ENCODE assay signal across 41 cellular contexts in genomic region chr17:51305182-51305581, GRCh38.
"Had no signal": no experiment of that assay in that cellular context is flagged by ENCODE, and none has a peak within 500 bp of the region (broad histone marks: within the 10 kb centered on the region; RNA-seq: fewer than 3 reads in every experiment).

No MANE protein-coding gene starts in this region.

- H3K27ac Mint-ChIP-seq: activated naive CD4-positive, alpha-beta T cell treated with anti-CD3 and anti-CD28 coated beads for 36 hours; activated naive CD4-positive, alpha-beta T cell treated with anti-CD3 and anti-CD28 coated beads, Interleukin-2, amount 10 ng/mL, durations not matched to agents 7 days and 5 days; activated naive CD4-positive, alpha-beta T cell treated with anti-CD3 and anti-CD28 coated beads, Interleukin-2, amount 50 U/mL, for 24 hours; activated naive CD4-positive, alpha-beta T cell treated with anti-CD3 and anti-CD28 coated beads, Interleukin-2, amount 50 U/mL, for 72 hours; activated naive CD8-positive, alpha-beta T cell; activated naive CD8-positive, alpha-beta T cell treated with anti-CD3 and anti-CD28 coated beads for 36 hours; activated naive CD8-positive, alpha-beta T cell treated with anti-CD3 and anti-CD28 coated beads, Interleukin-2, amount 10 ng/mL, durations not matched to agents 7 days and 5 days; activated naive CD8-positive, alpha-beta T cell treated with anti-CD3 and anti-CD28 coated beads, Interleukin-2, amount 50 U/mL, for 24 hours; activated T-cell treated with anti-CD3 and anti-CD28 coated beads, Interleukin-2, amount 50 U/mL, for 24 hours; activated T-cell treated with anti-CD3 and anti-CD28 coated beads, Interleukin-2, amount 50 U/mL, for 72 hours; activated T-helper 1 cell treated with anti-CD3 and anti-CD28 coated beads, Interleukin-12 subunit alpha, Interleukin-12 subunit beta, Interleukin-2, Interleukin-4 antibody, amounts not matched to agents 30 ng/mL and 10 ng/mL and 1 ng/mL, durations not matched to agents 14 hours and 24 hours and 36 hours; activated T-helper 17 cell treated with anti-CD3 and anti-CD28 coated beads, Interleukin-2, amount 50 U/mL, for 72 hours; activated T-helper 2 cell treated with anti-CD3 and anti-CD28 coated beads, Interferon-gamma antibody, Interleukin-2, Interleukin-4, amounts not matched to agents 10 μg/mL and 5 μg/mL and 100 μg/mL, durations not matched to agents 14 hours and 24 hours and 36 hours; brain had no signal

- ATAC-seq: activated naive CD4-positive, alpha-beta T cell treated with anti-CD3 and anti-CD28 coated beads, Interleukin-2, amount 50 U/mL, for 72 hours; activated naive CD8-positive, alpha-beta T cell treated with anti-CD3 and anti-CD28 coated beads, Interleukin-2, amount 50 U/mL, for 24 hours; activated T-cell treated with anti-CD3 and anti-CD28 coated beads, Interleukin-2, amount 50 U/mL, for 4 hours; activated T-cell treated with anti-CD3 and anti-CD28 coated beads, Interleukin-2, amount 50 U/mL, for 72 hours; activated T-helper 17 cell treated with anti-CD3 and anti-CD28 coated beads, Interleukin-2, amount 50 U/mL, for 72 hours; body of pancreas had no signal

- H3K4me1 Mint-ChIP-seq: activated naive CD4-positive, alpha-beta T cell treated with anti-CD3 and anti-CD28 coated beads, Interleukin-2, amount 10 ng/mL, durations not matched to agents 7 days and 5 days; activated naive CD4-positive, alpha-beta T cell treated with anti-CD3 and anti-CD28 coated beads, Interleukin-2, amount 50 U/mL, for 24 hours; activated naive CD8-positive, alpha-beta T cell treated with anti-CD3 and anti-CD28 coated beads for 36 hours; activated naive CD8-positive, alpha-beta T cell treated with anti-CD3 and anti-CD28 coated beads, Interleukin-2, amount 10 ng/mL, durations not matched to agents 7 days and 5 days; activated naive CD8-positive, alpha-beta T cell treated with anti-CD3 and anti-CD28 coated beads, Interleukin-2, amount 50 U/mL, for 24 hours; activated T-helper 17 cell treated with anti-CD3 and anti-CD28 coated beads, Interleukin-2, amount 50 U/mL, for 72 hours; brain; central memory CD8-positive, alpha-beta T cell had no signal

- FAIRE-seq: astrocyte, bronchial epithelial cell had no signal

- H3K9me3 ChIP-seq: adrenal gland, ascending aorta, body of pancreas had no signal

- H3K27me3 Mint-ChIP-seq: activated T-helper 17 cell treated with anti-CD3 and anti-CD28 coated beads, Interleukin-2, amount 50 U/mL, for 72 hours had no signal

- H3K4me3 Mint-ChIP-seq: activated naive CD4-positive, alpha-beta T cell treated with anti-CD3 and anti-CD28 coated beads for 36 hours; activated naive CD4-positive, alpha-beta T cell treated with anti-CD3 and anti-CD28 coated beads, Interleukin-2, amount 10 ng/mL, durations not matched to agents 7 days and 5 days; activated naive CD4-positive, alpha-beta T cell treated with anti-CD3 and anti-CD28 coated beads, Interleukin-2, amount 50 U/mL, for 24 hours; activated naive CD8-positive, alpha-beta T cell; activated naive CD8-positive, alpha-beta T cell treated with anti-CD3 and anti-CD28 coated beads for 36 hours; activated naive CD8-positive, alpha-beta T cell treated with anti-CD3 and anti-CD28 coated beads, Interleukin-2, amount 10 ng/mL, durations not matched to agents 7 days and 5 days; activated naive CD8-positive, alpha-beta T cell treated with anti-CD3 and anti-CD28 coated beads, Interleukin-2, amount 50 U/mL, for 24 hours; activated T-cell treated with anti-CD3 and anti-CD28 coated beads, Interleukin-2, amount 50 U/mL, for 24 hours; activated T-cell treated with anti-CD3 and anti-CD28 coated beads, Interleukin-2, amount 50 U/mL, for 4 hours; activated T-cell treated with anti-CD3 and anti-CD28 coated beads, Interleukin-2, amount 50 U/mL, for 72 hours; activated T-helper 1 cell treated with anti-CD3 and anti-CD28 coated beads, Interleukin-12 subunit alpha, Interleukin-12 subunit beta, Interleukin-2, Interleukin-4 antibody, amounts not matched to agents 30 ng/mL and 10 ng/mL and 1 ng/mL, durations not matched to agents 14 hours and 24 hours and 36 hours; activated T-helper 17 cell treated with anti-CD3 and anti-CD28 coated beads, Interleukin-2, amount 50 U/mL, for 72 hours; brain; central memory CD8-positive, alpha-beta T cell had no signal

- H3K4me3 ChIP-seq: adrenal gland, ascending aorta, body of pancreas, breast epithelium, cardiac muscle cell had no signal

- H3K27ac ChIP-seq: adrenal gland, ascending aorta, body of pancreas, brain microvascular endothelial cell, breast epithelium, cardiac muscle cell had no signal

- H3K9me3 Mint-ChIP-seq: activated T-helper 2 cell treated with anti-CD3 and anti-CD28 coated beads, Interferon-gamma antibody, Interleukin-2, Interleukin-4, amounts not matched to agents 10 μg/mL and 5 μg/mL and 100 μg/mL, durations not matched to agents 14 hours and 24 hours and 36 hours had no signal

- DNase-seq: activated effector memory CD4-positive, alpha-beta T cell treated with anti-CD3 and anti-CD28 coated beads, Interleukin-2, amount 50 U/mL, for 16 hours; activated effector memory CD4-positive, alpha-beta T cell treated with Interleukin-2 at 50 U/mL for 16 hours; activated gamma-delta T cell; activated gamma-delta T cell treated with Interleukin-2 at 50 U/mL for 16 hours; activated naive CD4-positive, alpha-beta T cell; activated naive CD4-positive, alpha-beta T cell treated with anti-CD3 and anti-CD28 coated beads for 36 hours; activated naive CD4-positive, alpha-beta T cell treated with anti-CD3 and anti-CD28 coated beads, Interleukin-2, amount 10 ng/mL, durations not matched to agents 7 days and 5 days; activated naive CD4-positive, alpha-beta T cell treated with anti-CD3 and anti-CD28 coated beads, Interleukin-2, amount 50 U/mL, for 16 hours; activated naive CD4-positive, alpha-beta T cell treated with Interleukin-2 at 50 U/mL for 16 hours; activated naive CD8-positive, alpha-beta T cell treated with anti-CD3 and anti-CD28 coated beads for 36 hours; activated naive CD8-positive, alpha-beta T cell treated with anti-CD3 and anti-CD28 coated beads, Interleukin-2, amount 10 ng/mL, durations not matched to agents 7 days and 5 days; activated naive CD8-positive, alpha-beta T cell treated with anti-CD3 and anti-CD28 coated beads, Interleukin-2, amount 50 U/mL, for 24 hours; activated T-cell treated with anti-CD3 and anti-CD28 coated beads for 4 hours; activated T-cell treated with anti-CD3 and anti-CD28 coated beads, Interleukin-2, amount 50 U/mL, for 1 hour; activated T-cell treated with anti-CD3 and anti-CD28 coated beads, Interleukin-2, amount 50 U/mL, for 24 hours; activated T-cell treated with anti-CD3 and anti-CD28 coated beads, Interleukin-2, amount 50 U/mL, for 4 hours; activated T-cell treated with anti-CD3 and anti-CD28 coated beads, Interleukin-2, amount 50 U/mL, for 48 hours; activated T-cell treated with anti-CD3 and anti-CD28 coated beads, Interleukin-2, amount 50 U/mL, for 72 hours; adrenal gland; amniotic stem cell; amygdala; anterior cingulate cortex; aorta; body of pancreas; brain microvascular endothelial cell; caudate nucleus; central memory CD4-positive, alpha-beta T cell; cerebellar nuclear complex had no signal

- H3K4me1 ChIP-seq: adrenal gland, ascending aorta, body of pancreas, breast epithelium had no signal

- H3K36me3 ChIP-seq: adrenal gland, ascending aorta, brain microvascular endothelial cell, breast epithelium, cardiac muscle cell had no signal

- H3K27me3 ChIP-seq: adrenal gland, ascending aorta, brain microvascular endothelial cell, breast epithelium, cardiac muscle cell had no signal
